18 cellular contexts compared by ENCODE assay signal in the genomic region with DNA sequence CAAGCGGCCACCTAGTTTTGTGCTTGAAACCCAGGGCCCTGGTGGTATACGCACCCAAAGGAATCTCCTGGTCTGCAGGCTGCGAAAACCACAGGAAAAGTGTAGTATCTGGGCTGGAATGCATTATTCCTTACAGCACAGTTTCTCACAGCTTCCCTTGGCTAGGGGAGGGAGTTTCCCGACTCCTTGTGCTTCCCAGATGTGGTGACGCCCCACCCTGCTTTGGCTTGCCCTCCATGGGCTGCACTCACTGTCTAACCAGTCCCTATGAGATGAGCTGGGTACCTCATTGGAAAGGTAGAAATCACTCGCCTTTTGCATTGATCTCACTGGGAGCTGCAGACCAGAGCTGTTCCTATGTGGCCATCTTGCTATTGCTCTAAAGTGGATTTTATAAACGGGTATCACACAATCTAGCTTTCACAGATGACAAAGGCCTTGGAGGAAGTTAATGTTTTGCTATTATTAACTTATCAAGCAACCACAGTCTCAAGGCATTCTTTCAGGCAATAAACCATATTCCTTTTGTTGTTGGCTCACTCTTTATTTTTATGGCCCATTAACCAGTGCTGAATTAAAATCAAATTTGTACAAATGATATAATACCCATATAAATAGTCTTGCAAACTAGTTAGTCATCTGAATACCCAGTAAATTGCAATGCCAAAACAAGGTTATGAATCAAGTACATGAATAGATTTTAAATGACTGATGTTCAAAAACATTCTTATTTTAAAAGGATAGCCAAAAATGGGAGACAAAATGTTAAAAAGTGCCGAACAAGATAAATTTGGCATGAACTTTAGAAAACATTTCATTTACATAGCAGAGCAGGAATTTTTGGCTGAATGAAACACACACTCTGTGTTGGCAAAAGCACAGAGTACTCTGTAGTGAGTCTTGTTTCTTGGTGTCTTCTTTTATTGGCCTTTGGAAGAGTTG.
A peak's percentile ranks its signal among the peaks of the same experiment; 100 is the strongest.
DNase-seq lines count a peak whose midpoint lies in the region; ATAC-seq and TF ChIP-seq lines count a peak whose summit lies in the region.
"Had no signal": no experiment of that assay in that cellular context is flagged by ENCODE, and none has a peak within 500 bp of the region (broad histone marks: within the 10 kb centered on the region; RNA-seq: fewer than 3 reads in every experiment).

No MANE protein-coding gene starts in this region.

- no peak overlapping the region for H3K14ac ChIP-seq in mesenchymal stem cell (ENCODE audit: low read length in 2 of 2)

- H3K18ac ChIP-seq in mesenchymal stem cell (ENCODE audit: low read depth in 1 of 2, low read length in 2 of 2): no peak overlapping the region

- H2BK15ac ChIP-seq in mesenchymal stem cell (ENCODE audit: low read depth, poor library complexity, severe bottlenecking): no peak overlapping the region

- H3K4me3 ChIP-seq in AG10803 (ENCODE audit: low read length) (no peak overlapping the region), epithelial cell of proximal tubule (ENCODE audit: low read depth, low read length) (no peak overlapping the region), mesenchymal stem cell (ENCODE audit: insufficient read depth in 1 of 2, low read depth in 1 of 2, low read length in 2 of 2) (peak overlapping the region in 1 of 2 experiments; percentile 53)
- H3K4me3 ChIP-seq: adrenal gland, neural progenitor cell had no signal

- peaks cover 2% of the 10 kb centered on the region for H3K9me3 Mint-ChIP-seq in glutamatergic neuron (ENCODE audit: unreplicated experiment)
- peaks cover 4% of the 10 kb centered on the region for H3K9me3 Mint-ChIP-seq in activated T-cell treated with anti-CD3 and anti-CD28 coated beads, Interleukin-2, amount 50 U/mL, for 24 hours

- H3K4me3 Mint-ChIP-seq in glutamatergic neuron (ENCODE audit: unreplicated experiment): no peak overlapping the region
- no peak overlapping the region for H3K4me3 Mint-ChIP-seq in activated T-cell treated with anti-CD3 and anti-CD28 coated beads, Interleukin-2, amount 50 U/mL, for 24 hours
- H3K4me3 Mint-ChIP-seq: neural progenitor cell; T-helper 2 cell treated with Interferon-gamma antibody and Interleukin-4, amounts not matched to agents 5 μg/mL and 100 μg/mL, for 36 hours had no signal

- peak overlapping the region; percentile 74 for H3K27ac ChIP-seq in mesenchymal stem cell (ENCODE audit: low read length, poor library complexity, severe bottlenecking)
- H3K27ac ChIP-seq: adrenal gland, HL-60, neural progenitor cell had no signal

- H3K9me3 ChIP-seq in mesenchymal stem cell (ENCODE audit: control insufficient read depth, low read length): no peaks in the 10 kb centered on the region
- H3K9me3 ChIP-seq: adrenal gland had no signal

- H3K4ac ChIP-seq in mesenchymal stem cell (ENCODE audit: low read depth in 1 of 2, low read length in 2 of 2): no peak overlapping the region

- H4K8ac ChIP-seq in mesenchymal stem cell (ENCODE audit: low read length): no peak overlapping the region

- no peak overlapping the region for H4K91ac ChIP-seq in mesenchymal stem cell (ENCODE audit: low read length)

- TF ChIP-seq CTCF in AG10803 (conservative IDR thresholded peaks at IDR 0.05; ENCODE audit: low read length): no peak
- TF ChIP-seq CTCF in epithelial cell of proximal tubule (conservative IDR thresholded peaks at IDR 0.05; ENCODE audit: low read depth, low read length): no peak
- TF ChIP-seq CTCF in glutamatergic neuron (IDR thresholded peaks at IDR 0.05; ENCODE audit: partially characterized antibody, unreplicated experiment): no peak

- no peak overlapping the region for H2AFZ ChIP-seq in mesenchymal stem cell (ENCODE audit: low read depth, low read length)
- H2AFZ ChIP-seq: neural progenitor cell had no signal

- DNase-seq in AG10803 (ENCODE audit: low read depth) (peak; percentile 80), HT1080 (ENCODE audit: low read depth) (peak; percentile 26), epithelial cell of proximal tubule (ENCODE audit: low read depth) (peak; percentile 42), mesenchymal stem cell (no peak), glutamatergic neuron (no peak), cortex of kidney (lab: John Stamatoyannopoulos, UW) (no peak)
- DNase-seq in activated T-cell treated with anti-CD3 and anti-CD28 coated beads, Interleukin-2, amount 50 U/mL, for 24 hours: no peak
- DNase-seq: activated CD4-positive, CD25-positive, alpha-beta regulatory T cell treated with anti-CD3 and anti-CD28 coated beads, Interleukin-2, amount 50 U/mL, for 72 hours; activated effector memory CD4-positive, alpha-beta T cell treated with Interleukin-2 at 50 U/mL for 16 hours; adrenal gland; COR-L47; KBM-7; midbrain; NCI-H524 had no signal

- H3K4me2 ChIP-seq in mesenchymal stem cell (ENCODE audit: low read length, poor library complexity, severe bottlenecking): no peak overlapping the region
- H3K4me2 ChIP-seq: neural progenitor cell had no signal

- 86% methylated on average over 7 of the region's 8 CpGs for WGBS in mesenchymal stem cell

- H2BK120ac ChIP-seq in mesenchymal stem cell (ENCODE audit: low read depth, low read length): no peak overlapping the region

- H3K4me1 Mint-ChIP-seq in glutamatergic neuron (ENCODE audit: low read depth, unreplicated experiment): no peaks in the 10 kb centered on the region
- H3K4me1 Mint-ChIP-seq in activated T-cell treated with anti-CD3 and anti-CD28 coated beads, Interleukin-2, amount 50 U/mL, for 24 hours (ENCODE audit: low read depth): no peaks in the 10 kb centered on the region
- H3K4me1 Mint-ChIP-seq: neural progenitor cell had no signal

- no peak for ATAC-seq in HG02840 (IDR thresholded peaks at IDR 0.05; ENCODE audit: low FRiP score, unreplicated experiment)

- no peak overlapping the region for H2BK5ac ChIP-seq in mesenchymal stem cell (ENCODE audit: low read depth, low read length, poor library complexity, severe bottlenecking)

- H3K27ac Mint-ChIP-seq in glutamatergic neuron (ENCODE audit: unreplicated experiment): no peak overlapping the region
- no peak overlapping the region for H3K27ac Mint-ChIP-seq in activated T-cell treated with anti-CD3 and anti-CD28 coated beads, Interleukin-2, amount 50 U/mL, for 24 hours
- H3K27ac Mint-ChIP-seq: neural progenitor cell; T-helper 2 cell treated with Interferon-gamma antibody and Interleukin-4, amounts not matched to agents 5 μg/mL and 100 μg/mL, for 36 hours had no signal

- H3K9ac ChIP-seq in mesenchymal stem cell (ENCODE audit: low read length): no peak overlapping the region
- H3K9ac ChIP-seq: neural progenitor cell had no signal

- no peaks in the 10 kb centered on the region for H3K36me3 ChIP-seq in mesenchymal stem cell (ENCODE audit: control insufficient read depth in 1 of 2, insufficient read depth in 2 of 2, low read depth in 1 of 2, low read length in 2 of 2)
- H3K36me3 ChIP-seq: adrenal gland, neural progenitor cell had no signal

- no peak overlapping the region for H2AK5ac ChIP-seq in mesenchymal stem cell (ENCODE audit: low read length, severe bottlenecking)

- no peaks in the 10 kb centered on the region for H3K27me3 ChIP-seq in mesenchymal stem cell (ENCODE audit: control insufficient read depth in 1 of 2, insufficient read depth in 1 of 2, low read length in 2 of 2)
- H3K27me3 ChIP-seq: adrenal gland, neural progenitor cell had no signal

- peaks cover 4% of the 10 kb centered on the region for H3K4me1 ChIP-seq in mesenchymal stem cell (ENCODE audit: control insufficient read depth, insufficient read depth, low read depth, low read length)
- H3K4me1 ChIP-seq: adrenal gland, neural progenitor cell had no signal

- no peak overlapping the region for H3K23ac ChIP-seq in mesenchymal stem cell (ENCODE audit: low read length in 2 of 2)

- peaks cover 4% of the 10 kb centered on the region for H3K27me3 Mint-ChIP-seq in glutamatergic neuron (ENCODE audit: unreplicated experiment)
- H3K27me3 Mint-ChIP-seq in activated T-cell treated with anti-CD3 and anti-CD28 coated beads, Interleukin-2, amount 50 U/mL, for 24 hours: no peaks in the 10 kb centered on the region

- no peaks in the 10 kb centered on the region for H3K79me1 ChIP-seq in mesenchymal stem cell (replicated peaks; ENCODE audit: low read length, poor library complexity, severe bottlenecking)

- no peak overlapping the region for H2BK12ac ChIP-seq in mesenchymal stem cell (ENCODE audit: low read length in 2 of 2)

- peaks cover 12% of the 10 kb centered on the region for H3K36me3 Mint-ChIP-seq in glutamatergic neuron (ENCODE audit: unreplicated experiment)
- no peaks in the 10 kb centered on the region for H3K36me3 Mint-ChIP-seq in activated T-cell treated with anti-CD3 and anti-CD28 coated beads, Interleukin-2, amount 50 U/mL, for 24 hours (ENCODE audit: low read depth)

Comparison
In these comparisons a context has a peak if more than half of its experiments do, and no peak if none do; other contexts are left out.
1. DNase-seq: peak in AG10803 (single experiment), HT1080 (single experiment) and epithelial cell of proximal tubule (single experiment); none in mesenchymal stem cell (single experiment), glutamatergic neuron (single experiment), cortex of kidney (single experiment) and activated T-cell treated with anti-CD3 and anti-CD28 coated beads, Interleukin-2, amount 50 U/mL, for 24 hours (single experiment).